Comparison of ENCODE assay signal across 8 cellular contexts in genomic region chr18:3498705-3499451, GRCh38. TPM values are rescaled to one million over a fixed set of nuclear protein-coding genes. Genes with fewer than 3 reads are reported as not detected.
A peak's percentile ranks its signal among the peaks of the same experiment; 100 is the strongest.
DNase-seq lines count a peak whose midpoint lies in the region; ATAC-seq, FAIRE-seq and TF ChIP-seq lines count a peak whose summit lies in the region.

No MANE protein-coding gene starts in this region.

- H4K20me1 ChIP-seq in HepG2 (ENCODE audit: insufficient read depth, low read length) = no peaks in the 10 kb centered on the region

- peak; percentile 39 for DNase-seq in EH (ENCODE audit: low read depth)
- peak; percentile 32 for DNase-seq in RWPE1 (ENCODE audit: low spot score)
- DNase-seq in coronary artery (ENCODE audit: low spot score) = no peak
- DNase-seq in HepG2 (ENCODE audit: low spot score) = no peak
- peak; percentile 37 for DNase-seq in stomach
- no peak for DNase-seq in KG1 (lab: John Stamatoyannopoulos, UW)
- no peak for DNase-seq in COLO829 (ENCODE audit: low spot score)

- TF ChIP-seq RAD21 in HepG2 (CRISPR knock-in tag; IDR thresholded peaks at IDR 0.05) = no peak

- no peak overlapping the region for H3K9ac ChIP-seq in HepG2 (ENCODE audit: insufficient read depth, low read depth, low read length)

- H3K4me1 ChIP-seq in HepG2 (ENCODE audit: insufficient read depth, low read length) (peaks cover 17% of the 10 kb centered on the region), stomach (peaks cover 5 to 14% (median 11%) of the 10 kb centered on the region in 4 donors)

- no peak for TF ChIP-seq POLR2A in HepG2 (IDR thresholded peaks at IDR 0.05; ENCODE audit: insufficient read depth in 1 of 2, low read depth in 2 of 2, low read length in 2 of 2)
- TF ChIP-seq POLR2A in stomach (IDR thresholded peaks at IDR 0.05) = no peak

- ATAC-seq in HepG2 (peak; percentile 88), HG02938 (IDR thresholded peaks at IDR 0.05; ENCODE audit: unreplicated experiment) (no peak)

- intact Hi-C loops in HepG2 (cut with micrococcal nuclease; ENCODE audit: unreplicated experiment) = no loop called here
- intact Hi-C loops in stomach (cut with DNase I; ENCODE audit: low total_unique reads) = no loop called here

- H3K79me2 ChIP-seq in HepG2 (ENCODE audit: insufficient read depth, low read length) = no peaks in the 10 kb centered on the region

- in situ Hi-C loops in HepG2 (cut with HindIII; ENCODE audit: extremely low pct_ligation_motif_present, low pct_unique_long_range_greater_than_20kb) = loop anchor here (25.0 kb wide), 1 partner anchor 112 kb away; no protein-coding TSS in a partner anchor

- H3K36me3 ChIP-seq in HepG2 (replicated peaks in 1 of 2; ENCODE audit: control insufficient read depth in 1 of 2, insufficient read depth in 2 of 2, low read length in 2 of 2) (no peaks in the 10 kb centered on the region), stomach (no peaks in the 10 kb centered on the region)

- TF ChIP-seq CTCF in RWPE1 (conservative IDR thresholded peaks at IDR 0.05; ENCODE audit: low read depth) = no peak
- no peak for TF ChIP-seq CTCF in coronary artery (IDR thresholded peaks at IDR 0.05)
- TF ChIP-seq CTCF in HepG2 (CRISPR knock-in tag; IDR thresholded peaks at IDR 0.05) = no peak
- no peak for TF ChIP-seq CTCF in stomach (IDR thresholded peaks at IDR 0.05)

- 28% methylated on average over 29 of the region's 58 CpGs for WGBS in HepG2 (ENCODE audit: low lambda C conversion rate)
- WGBS in stomach, 5 donors = 14 to 31% (median 16%) methylated on average over 27 to 58 of the region's 58 CpGs

- peak overlapping the region; percentile 77 for H3K4me3 ChIP-seq in coronary artery
- peak overlapping the region; percentile 26 to 50 (median 30); a peak in 3 of 6 replicates for H3K4me3 ChIP-seq in HepG2 (replicated peaks in 1 of 3; ENCODE audit: insufficient read depth in 1 of 3, low read depth in 2 of 3, low read length in 3 of 3)
- H3K4me3 ChIP-seq in stomach = peak overlapping the region; percentile 42 to 51 (median 46)

- H3K27ac ChIP-seq in RWPE1 (no peak overlapping the region), coronary artery (no peak overlapping the region), HepG2 (ENCODE audit: extremely low read length, insufficient read depth, low read length) (no peak overlapping the region), stomach (peak overlapping the region in 1 of 5 donors; percentile 41)

- H2AFZ ChIP-seq in HepG2 (ENCODE audit: low read length) = no peak overlapping the region

- CTCF ChIA-PET in RWPE1 (lab: Yijun Ruan, JAX) = interaction anchor here (0.6 to 0.8 kb wide), 2 partner anchors 9 to 99 kb away, joined by 3 read pairs; no protein-coding TSS in a partner anchor
- CTCF ChIA-PET in HepG2 (lab: Yijun Ruan, JAX; ENCODE audit: low intra/inter-chr PET ratio, low total read pairs) = no interaction called here

- H3K27me3 ChIP-seq in HepG2 (ENCODE audit: control insufficient read depth in 1 of 2, insufficient read depth in 2 of 2, low read length in 2 of 2) (peaks cover 0 to 45% of the 10 kb centered on the region in 2 experiments; a peak in 4 of 5 replicates), stomach (peaks cover 0 to 32% (median 14%) of the 10 kb centered on the region in 3 donors)

- POLR2A ChIA-PET in RWPE1 (lab: Yijun Ruan, JAX; ENCODE audit: low non-redundant PET) (no interaction called here), HepG2 (lab: Yijun Ruan, JAX) (interaction anchor here (1.3 kb wide), 1 partner anchor 167 kb away, joined by 3 read pairs; no protein-coding TSS in a partner anchor)

- no peak for FAIRE-seq in HepG2 (lab: Jason Lieb, UNC)

- peak overlapping the region; percentile 55 for H3K4me2 ChIP-seq in HepG2 (ENCODE audit: low read depth, low read length)

- H3K9me3 ChIP-seq in HepG2 (ENCODE audit: low read length) = no peaks in the 10 kb centered on the region
- no peaks in the 10 kb centered on the region for H3K9me3 ChIP-seq in stomach

- no TSS peak for BruUV-seq in HepG2 (replicated peaks; lab: Mats Ljungman, UMichigan)

- no peak for TF ChIP-seq EP300 in HepG2 (IDR thresholded peaks at IDR 0.05; ENCODE audit: low read depth in 2 of 2, low read length in 2 of 2)
- no peak for TF ChIP-seq EP300 in HepG2 (CRISPR knock-in tag; IDR thresholded peaks at IDR 0.05; ENCODE audit: borderline replicate concordance)
- TF ChIP-seq EP300 in stomach (IDR thresholded peaks at IDR 0.05) = no peak

TF ChIP-seq in HepG2, 621 proteins besides CTCF, POLR2A, EP300 and RAD21 (continues in another document):
- no peak for TF ChIP-seq SMAD3 (CRISPR knock-in tag; IDR thresholded peaks at IDR 0.05)
- no peak for TF ChIP-seq KDM5A (IDR thresholded peaks at IDR 0.05; ENCODE audit: borderline replicate concordance, low read length)
- TF ChIP-seq HDAC1 (CRISPR knock-in tag; IDR thresholded peaks at IDR 0.05) = no peak
- TF ChIP-seq ZSCAN29 (CRISPR knock-in tag; conservative IDR thresholded peaks at IDR 0.05) = no peak
- TF ChIP-seq ZFP91 (CRISPR knock-in tag; IDR thresholded peaks at IDR 0.05; ENCODE audit: borderline replicate concordance) = no peak
- TF ChIP-seq ZNF256 (CRISPR knock-in tag; conservative IDR thresholded peaks at IDR 0.05) = no peak
- no peak for TF ChIP-seq CBX5 (CRISPR knock-in tag; IDR thresholded peaks at IDR 0.05; ENCODE audit: borderline replicate concordance)

RNA-seq across cellular contexts. Expression of gene TGIF1, which starts 48.9 kb away (rescaled TPM):
- total RNA-seq in HepG2 (2016; rRNA removed; fragmentation: Illumina TruSeq; extraction: Trizol) (44.0 and 50.0 TPM in 2 replicates), stomach (10 to 100 TPM; 18.7 to 87.6 (median 52.5) TPM)
- 15.3 and 17.9 TPM in 2 replicates for total RNA-seq in HepG2 (2016; cell fraction: cytosol; rRNA removed; fragmentation: Illumina TruSeq; extraction: Trizol; ENCODE audit: low read depth)
- 39.7 and 48.5 TPM in 2 replicates for total RNA-seq in HepG2 (2016; cell fraction: insoluble cytoplasmic fraction; rRNA removed; fragmentation: Illumina TruSeq; extraction: Trizol)
- 31.9 and 33.8 TPM in 2 replicates for total RNA-seq in HepG2 (2016; cell fraction: membrane; rRNA removed; fragmentation: Illumina TruSeq; extraction: Trizol)
- total RNA-seq in HepG2 (2016; cell fraction: nucleus; rRNA removed; fragmentation: Illumina TruSeq; extraction: Trizol) = 48.5 and 49.4 TPM in 2 replicates
- polyA plus RNA-seq in HepG2 (2011; rRNA removed) (76.1 and 76.3 TPM in 2 replicates), stomach (10 to 100 TPM; 51.5 to 65.3 (median 57.9) TPM)
- polyA plus RNA-seq in HepG2 (2011; cell fraction: cytosol; rRNA removed) = 82.7 and 83.0 TPM in 2 replicates
- 170 and 172 TPM in 2 replicates for polyA plus RNA-seq in HepG2 (2011; cell fraction: nucleus; rRNA removed)
- polyA plus RNA-seq in HepG2 (2012) = 35.4 and 51.3 TPM in 2 replicates
- 8.5 and 8.6 TPM in 2 replicates for polyA plus RNA-seq in HepG2 (2016; cell fraction: cytosol; fragmentation: Illumina TruSeq; extraction: Trizol; ENCODE audit: low read depth)
- 37.9 and 44.1 TPM in 2 replicates for polyA plus RNA-seq in HepG2 (2016; cell fraction: insoluble cytoplasmic fraction; fragmentation: Illumina TruSeq; extraction: Trizol; ENCODE audit: low read depth)
- 16.3 and 18.7 TPM in 2 replicates for polyA plus RNA-seq in HepG2 (2016; cell fraction: membrane; fragmentation: Illumina TruSeq; extraction: Trizol; ENCODE audit: low read depth)
- polyA plus RNA-seq in HepG2 (2016; cell fraction: nucleus; fragmentation: Illumina TruSeq; extraction: Trizol; ENCODE audit: insufficient read depth, low read depth) = 82.0 and 82.8 TPM in 2 replicates
- polyA minus RNA-seq in HepG2 (2011; rRNA and poly(A)+ RNA removed; ENCODE audit: low replicate concordance) = 89.5 and 113 TPM in 2 replicates
- polyA minus RNA-seq in HepG2 (2011; cell fraction: cytosol; rRNA and poly(A)+ RNA removed) = 43.2 and 45.1 TPM in 2 replicates
- polyA minus RNA-seq in HepG2 (2011; cell fraction: nucleus; rRNA and poly(A)+ RNA removed) = 66.8 and 68.0 TPM in 2 replicates

Comparison
In these comparisons a context has a peak if more than half of its experiments do, and no peak if none do; other contexts are left out.
1. DNase-seq: peak in EH (single experiment), RWPE1 (single experiment) and stomach (single experiment); none in coronary artery (single experiment), HepG2 (single experiment), KG1 (single experiment) and COLO829 (single experiment).
2. Peak in every context shown above with its lines, with median percentiles within 50 percentile points of each other: H3K4me3 ChIP-seq.